23 cellular contexts compared by ENCODE assay signal in the genomic region with DNA sequence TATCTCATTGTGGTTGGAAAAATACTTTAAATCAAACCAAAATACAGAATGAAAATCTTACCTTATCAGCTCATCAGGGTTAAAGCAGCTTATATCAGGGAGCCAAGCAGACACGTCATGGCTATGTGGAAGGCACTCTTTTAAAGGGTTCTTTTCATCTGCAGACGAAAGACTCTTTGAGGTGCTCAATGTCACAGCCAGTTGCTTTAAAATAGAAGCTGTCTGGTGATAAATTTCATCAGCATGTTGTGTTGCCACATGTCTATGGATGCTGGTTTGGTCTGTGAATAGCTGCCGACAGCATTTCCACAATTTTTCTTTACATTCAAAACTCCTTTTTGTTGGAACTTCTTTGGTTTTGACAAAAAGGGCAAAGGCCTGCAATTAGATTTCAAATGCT.
"Had no signal": no experiment of that assay in that cellular context is flagged by ENCODE, and none has a peak within 500 bp of the region (broad histone marks: within the 10 kb centered on the region; RNA-seq: fewer than 3 reads in every experiment).

No MANE protein-coding gene starts in this region.

- H3K27ac ChIP-seq: coronary artery, esophagus muscularis mucosa, foreskin keratinocyte, left lung, lower lobe of right lung, neutrophil, pancreas, suprapubic skin, thyroid gland, vagina had no signal

- H3K27me3 ChIP-seq: esophagus muscularis mucosa, foreskin keratinocyte, left lung, neutrophil, pancreas, suprapubic skin, thyroid gland, vagina had no signal

- ATAC-seq: foreskin keratinocyte; left lung; lower lobe of right lung; natural killer cell treated with Interleukin-12 subunit alpha and Interleukin-12 subunit beta and Interleukin-15 and Interleukin-18, amount 100 ng/mL, for 72 hours; pancreas; stimulated activated naive CD8-positive, alpha-beta T cell treated with anti-CD3 and anti-CD28 coated beads, Interleukin-15, amount 100 ng/mL, for 72 hours had no signal

- H3K4me3 ChIP-seq: coronary artery, esophagus muscularis mucosa, left lung, lower lobe of right lung, pancreas, suprapubic skin, thyroid gland, vagina had no signal

- H3K4me1 ChIP-seq: foreskin keratinocyte, suprapubic skin had no signal

- H3K9me3 ChIP-seq: esophagus muscularis mucosa, left lung, lower lobe of right lung, neutrophil, pancreas, suprapubic skin, thyroid gland, vagina had no signal

- DNase-seq: dermis blood vessel endothelial cell; effector memory CD4-positive, alpha-beta T cell; foreskin keratinocyte; glutamatergic neuron; kidney; left lung; lower lobe of right lung; pancreas; small intestine; stimulated activated CD4-positive, alpha-beta T cell treated with anti-CD3 and anti-CD28 coated beads, Interleukin-12 subunit alpha, Interleukin-12 subunit beta, amount 100 ng/mL, for 4 hours; stimulated activated CD4-positive, alpha-beta T cell treated with anti-CD3 and anti-CD28 coated beads, Interleukin-1b, Interleukin-23, amount 100 ng/mL, for 48 hours; stimulated activated CD4-positive, alpha-beta T cell treated with anti-CD3 and anti-CD28 coated beads, Interleukin-4, amount 100 ng/mL, for 1 hour; stimulated activated CD8-positive, alpha-beta memory T cell treated with anti-CD3 and anti-CD28 coated beads, Interleukin-4, amount 100 ng/mL, for 48 hours; stimulated activated naive CD4-positive, alpha-beta T cell; stimulated activated naive CD8-positive, alpha-beta T cell treated with anti-CD3 and anti-CD28 coated beads, Interleukin-15, amount 100 ng/mL, for 72 hours; thyroid gland; trophoblast cell had no signal
